Comparison of ENCODE assay signal across 18 cellular contexts in the genomic region with DNA sequence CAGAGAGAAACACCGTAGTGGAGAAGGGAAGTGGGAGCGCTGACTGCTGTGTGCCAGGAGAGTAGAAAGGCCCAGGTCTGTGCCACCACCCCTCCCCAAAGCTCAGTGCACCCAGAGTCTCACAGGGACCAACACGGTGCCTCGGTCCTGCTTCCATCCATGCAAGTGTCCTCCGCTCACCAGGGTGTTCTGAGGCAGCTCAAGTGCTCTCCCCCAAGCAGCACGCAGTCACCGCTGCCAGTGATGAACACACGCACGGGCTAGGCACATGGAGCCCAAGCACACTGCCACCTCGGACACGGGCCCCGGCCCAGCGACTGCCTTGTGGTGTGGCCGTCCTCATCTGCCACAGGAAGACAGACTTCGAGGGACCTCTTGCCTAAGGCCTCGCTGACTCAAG.
"Had no signal": no experiment of that assay in that cellular context is flagged by ENCODE, and none has a peak within 500 bp of the region (broad histone marks: within the 10 kb centered on the region; RNA-seq: fewer than 3 reads in every experiment).

No MANE protein-coding gene starts in this region.

- ATAC-seq: activated T-helper 17 cell treated with anti-CD3 and anti-CD28 coated beads, Interleukin-2, amount 50 U/mL, for 72 hours; heart left ventricle; WTC11 had no signal

- H3K27ac ChIP-seq: cardiac muscle cell, heart left ventricle, parathyroid adenoma, stomach, suprapubic skin, tibial nerve had no signal

- H3K4me3 Mint-ChIP-seq: activated T-helper 17 cell treated with anti-CD3 and anti-CD28 coated beads, Interleukin-2, amount 50 U/mL, for 72 hours; endodermal cell; nephron; WTC11 had no signal

- H3K9me3 ChIP-seq: heart left ventricle, stomach, suprapubic skin, tibial nerve had no signal

- H3K9me3 Mint-ChIP-seq: activated T-helper 17 cell treated with anti-CD3 and anti-CD28 coated beads, Interleukin-2, amount 50 U/mL, for 72 hours; endodermal cell; nephron; WTC11 had no signal

- H3K4me3 ChIP-seq: cardiac muscle cell, heart left ventricle, stomach, suprapubic skin, tibial nerve had no signal

- H3K27me3 Mint-ChIP-seq: activated T-helper 17 cell treated with anti-CD3 and anti-CD28 coated beads, Interleukin-2, amount 50 U/mL, for 72 hours had no signal

- DNase-seq: activated CD4-positive, alpha-beta T cell treated with anti-CD3 and anti-CD28 coated beads, Interleukin-2, amount 50 U/mL, for 48 hours; amygdala; cortex of kidney; endodermal cell; left colon; mesenchymal stem cell; nucleus accumbens; stimulated activated CD4-positive, alpha-beta T cell treated with anti-CD3 and anti-CD28 coated beads, Interleukin-1b, Interleukin-23, amount 100 ng/mL, for 48 hours; stomach; T-helper 9 cell had no signal

- H3K27ac Mint-ChIP-seq: endodermal cell had no signal

- H3K4me1 ChIP-seq: heart left ventricle, parathyroid adenoma, suprapubic skin, tibial nerve had no signal

- H2AFZ ChIP-seq: parathyroid adenoma had no signal

- H3K27me3 ChIP-seq: cardiac muscle cell, heart left ventricle, suprapubic skin, tibial nerve had no signal

- H3K4me1 Mint-ChIP-seq: endodermal cell, nephron, WTC11 had no signal

- H3K9ac ChIP-seq: parathyroid adenoma had no signal
